ENCODE assay signal across 23 cellular contexts in genomic region chr2:36756438-36756837, GRCh38. TPM values are rescaled to one million over a fixed set of nuclear protein-coding genes. Genes with fewer than 3 reads are reported as not detected.
"Had no signal": no experiment of that assay in that cellular context is flagged by ENCODE, and none has a peak within 500 bp of the region (broad histone marks: within the 10 kb centered on the region; RNA-seq: fewer than 3 reads in every experiment).

No MANE protein-coding gene starts in this region.

- H3K9me3 ChIP-seq: colonic mucosa, esophagus squamous epithelium, prostate gland, sigmoid colon, stomach had no signal

- H3K36me3 ChIP-seq: colonic mucosa, esophagus squamous epithelium, prostate gland, sigmoid colon, stomach had no signal

- ATAC-seq: foreskin keratinocyte, left colon, left ventricle myocardium superior had no signal

- H3K4me1 ChIP-seq: colonic mucosa, esophagus squamous epithelium, foreskin keratinocyte, parathyroid adenoma, prostate gland, sigmoid colon, stomach had no signal

- DNase-seq: colonic mucosa; dermis blood vessel endothelial cell; esophagus squamous epithelium; foreskin keratinocyte; head of caudate nucleus; left colon; left ventricle myocardium superior; mesendoderm; naive B cell; sigmoid colon; stimulated activated CD4-positive, alpha-beta T cell treated with anti-CD3 and anti-CD28 coated beads, Interleukin-2, amount 100 ng/mL, for 24 hours; stimulated activated naive CD4-positive, alpha-beta T cell; stomach; substantia nigra; trophoblast cell had no signal

- H3K27ac ChIP-seq: colonic mucosa, esophagus squamous epithelium, foreskin keratinocyte, hepatocyte, parathyroid adenoma, prostate gland, sigmoid colon, stomach had no signal

- FAIRE-seq: urothelium cell line had no signal

- H3K27me3 ChIP-seq: colonic mucosa, esophagus squamous epithelium, hepatocyte, sigmoid colon, stomach had no signal

- H3K4me3 ChIP-seq: colonic mucosa, esophagus squamous epithelium, hepatocyte, lung, prostate gland, sigmoid colon, skin epidermis, stomach had no signal

RNA-seq across cellular contexts. Expression of gene VIT, which starts 59.9 kb away (rescaled TPM):
- total RNA-seq: dermis blood vessel endothelial cell, epithelial cell of proximal tubule, foreskin keratinocyte, kidney epithelial cell had no signal
- polyA plus RNA-seq: foreskin keratinocyte had no signal
